13 cellular contexts compared by ENCODE assay signal in genomic region chr14:75084513-75084912, GRCh38. TPM values are rescaled to one million over a fixed set of nuclear protein-coding genes. Genes with fewer than 3 reads are reported as not detected.
A peak's percentile ranks its signal among the peaks of the same experiment; 100 is the strongest.
DNase-seq lines count a peak whose midpoint lies in the region; ATAC-seq and TF ChIP-seq lines count a peak whose summit lies in the region.
"Had no signal": no experiment of that assay in that cellular context is flagged by ENCODE, and none has a peak within 500 bp of the region (broad histone marks: within the 10 kb centered on the region; RNA-seq: fewer than 3 reads in every experiment).

No MANE protein-coding gene starts in this region.

- DNase-seq in NCI-H2107 treated with DMSO at 0.1 percent for 48 hours (lab: John Stamatoyannopoulos, UW; ENCODE audit: unreplicated experiment): peak; percentile 26
- no peak for DNase-seq in NCI-H2107 (lab: John Stamatoyannopoulos, UW)
- peak; percentile 13 for DNase-seq in NCI-H69 (lab: John Stamatoyannopoulos, UW)
- no peak for DNase-seq in epithelial cell of proximal tubule (ENCODE audit: low read depth)
- no peak for DNase-seq in psoas muscle
- no peak for DNase-seq in effector CD4-positive, alpha-beta T cell
- no peak for DNase-seq in DMS153 treated with DMSO at 0.1 percent for 48 hours (lab: John Stamatoyannopoulos, UW; ENCODE audit: unreplicated experiment)
- DNase-seq in CD14-positive monocyte (ENCODE audit: low spot score): no peak
- DNase-seq: activated CD4-positive, alpha-beta memory T cell treated with anti-CD3 and anti-CD28 coated beads, Interleukin-2, amount 10 ng/mL, durations not matched to agents 7 days and 5 days; GDM1; stimulated activated CD4-positive, alpha-beta T cell treated with anti-CD3 and anti-CD28 coated beads, Interleukin-12 subunit alpha, Interleukin-12 subunit beta, amount 100 ng/mL, for 4 hours had no signal

- no peaks in the 10 kb centered on the region for H3K9me3 ChIP-seq in psoas muscle

- H3K4me3 ChIP-seq in epithelial cell of proximal tubule (ENCODE audit: low read depth, low read length) (no peak overlapping the region), psoas muscle (no peak overlapping the region)

- peaks cover 68 to 85% of the 10 kb centered on the region in 2 donors for H3K36me3 Mint-ChIP-seq in CD14-positive monocyte

- H3K9me3 Mint-ChIP-seq in CD14-positive monocyte: no peaks in the 10 kb centered on the region
- H3K9me3 Mint-ChIP-seq: activated CD4-positive, alpha-beta memory T cell treated with anti-CD3 and anti-CD28 coated beads, Interleukin-2, amount 10 ng/mL, durations not matched to agents 7 days and 5 days had no signal

- WGBS in psoas muscle, 3 donors: 16 to 40% (median 23%) methylated on average over 5 of the region's 5 CpGs

- H3K4me1 ChIP-seq in psoas muscle: no peaks in the 10 kb centered on the region

- no peaks in the 10 kb centered on the region for H3K27me3 ChIP-seq in psoas muscle (ENCODE audit: insufficient read depth in 3 of 3, low read length in 2 of 3)

- TF ChIP-seq CTCF in epithelial cell of proximal tubule (conservative IDR thresholded peaks at IDR 0.05; ENCODE audit: low read depth, low read length): peak; percentile 49
- TF ChIP-seq CTCF in psoas muscle (IDR thresholded peaks at IDR 0.05): peak; percentile 34
- no peak for TF ChIP-seq CTCF in CD14-positive monocyte (IDR thresholded peaks at IDR 0.05)

- H3K27ac Mint-ChIP-seq in CD14-positive monocyte: peak overlapping the region in 1 of 7 donors; percentile 66
- H3K27ac Mint-ChIP-seq: activated CD4-positive, alpha-beta memory T cell treated with anti-CD3 and anti-CD28 coated beads, Interleukin-2, amount 10 ng/mL, durations not matched to agents 7 days and 5 days; activated naive CD8-positive, alpha-beta T cell had no signal

- H3K4me1 Mint-ChIP-seq in CD14-positive monocyte: no peaks in the 10 kb centered on the region
- H3K4me1 Mint-ChIP-seq: activated CD4-positive, alpha-beta memory T cell treated with anti-CD3 and anti-CD28 coated beads, Interleukin-2, amount 10 ng/mL, durations not matched to agents 7 days and 5 days had no signal

- peaks cover 12 to 85% of the 10 kb centered on the region in 2 donors for H3K36me3 ChIP-seq in psoas muscle (ENCODE audit: insufficient read depth in 1 of 2, low read depth in 1 of 2)

- no peak overlapping the region for H3K27ac ChIP-seq in psoas muscle
- H3K27ac ChIP-seq: KMS-11 had no signal

- no peak overlapping the region for H3K4me3 Mint-ChIP-seq in CD14-positive monocyte
- H3K4me3 Mint-ChIP-seq: activated CD4-positive, alpha-beta memory T cell treated with anti-CD3 and anti-CD28 coated beads, Interleukin-2, amount 10 ng/mL, durations not matched to agents 7 days and 5 days; activated naive CD8-positive, alpha-beta T cell had no signal

- intact Hi-C loops in psoas muscle (cut with DNase I): loop anchor here in 1 of 2 donors (10.0 kb wide), 1 partner anchor 140 kb away; no protein-coding TSS in a partner anchor
- intact Hi-C loops in CD14-positive monocyte (cut with micrococcal nuclease): loop anchor here in 1 of 2 donors (10.0 kb wide), 1 partner anchor 220 kb away; no protein-coding TSS in a partner anchor

- no peaks in the 10 kb centered on the region for H3K27me3 Mint-ChIP-seq in CD14-positive monocyte (ENCODE audit: low read depth in 3 of 3)
- H3K27me3 Mint-ChIP-seq: activated CD4-positive, alpha-beta memory T cell treated with anti-CD3 and anti-CD28 coated beads, Interleukin-2, amount 10 ng/mL, durations not matched to agents 7 days and 5 days; activated naive CD8-positive, alpha-beta T cell had no signal

- ATAC-seq in psoas muscle: peak; percentile 52 to 76 (median 66)

RNA-seq across cellular contexts. Expression of gene ZC2HC1C, which starts 15.1 kb away (rescaled TPM):
- total RNA-seq in epithelial cell of proximal tubule (1.9 and 2.2 TPM in 2 replicates), psoas muscle (1 to 10 TPM; 2.5 to 6.4 (median 3.6) TPM)
- polyA plus RNA-seq in psoas muscle (10 to 100 TPM in 1 of 3 donors, 1 to 10 TPM in 2; 2.7 to 17.3 (median 8.8) TPM), CD14-positive monocyte (under 1 TPM in 1 of 2 donors, not detected in 1; 0.08 TPM)

RNA-seq across cellular contexts. Expression of gene ACYP1, which starts 20.7 kb away (rescaled TPM):
- total RNA-seq in epithelial cell of proximal tubule (25.9 and 66.1 TPM in 2 replicates), psoas muscle (10 to 100 TPM in 2 of 4 donors, 1 to 10 TPM in 2; 7.1 to 22.0 (median 10.6) TPM)
- polyA plus RNA-seq in psoas muscle (10 to 100 TPM; 11.7 to 25.9 (median 17.1) TPM), CD14-positive monocyte (1 to 10 TPM; 2.8 to 4.3 TPM)

RNA-seq across cellular contexts. Expression of gene MLH3, which starts 33.2 kb away (rescaled TPM):
- total RNA-seq in epithelial cell of proximal tubule (10.3 and 10.7 TPM in 2 replicates), psoas muscle (10 to 100 TPM; 12.5 to 24.1 (median 17.2) TPM)
- polyA plus RNA-seq in psoas muscle (10 to 100 TPM in 1 of 3 donors, 1 to 10 TPM in 2; 7.9 to 15.7 (median 10.0) TPM), CD14-positive monocyte (1 to 10 TPM; 3.4 to 5.1 TPM)

RNA-seq across cellular contexts. Expression of gene NEK9, which starts 42.3 kb away (rescaled TPM):
- 10.9 and 17.3 TPM in 2 replicates for total RNA-seq in epithelial cell of proximal tubule
- total RNA-seq in psoas muscle: 100 to 1,000 TPM in 1 of 4 donors, 10 to 100 TPM in 3; 69.1 to 116 (median 88.5) TPM
- polyA plus RNA-seq in psoas muscle: 10 to 100 TPM; 17.9 to 49.0 (median 28.0) TPM
- 10 to 100 TPM in 1 of 2 donors, 1 to 10 TPM in 1; 8.9 to 10.1 TPM for polyA plus RNA-seq in CD14-positive monocyte

Comparison
In these comparisons a context has a peak if more than half of its experiments do, and no peak if none do; other contexts are left out.
1. DNase-seq: peak in NCI-H2107 treated with DMSO at 0.1 percent for 48 hours (single experiment) and NCI-H69 (single experiment); none in NCI-H2107 (single experiment), epithelial cell of proximal tubule (single experiment), psoas muscle (0 of 2), effector CD4-positive, alpha-beta T cell (single experiment), DMS153 treated with DMSO at 0.1 percent for 48 hours (single experiment) and CD14-positive monocyte (single experiment).